8 cellular contexts compared by ENCODE assay signal in the genomic region with DNA sequence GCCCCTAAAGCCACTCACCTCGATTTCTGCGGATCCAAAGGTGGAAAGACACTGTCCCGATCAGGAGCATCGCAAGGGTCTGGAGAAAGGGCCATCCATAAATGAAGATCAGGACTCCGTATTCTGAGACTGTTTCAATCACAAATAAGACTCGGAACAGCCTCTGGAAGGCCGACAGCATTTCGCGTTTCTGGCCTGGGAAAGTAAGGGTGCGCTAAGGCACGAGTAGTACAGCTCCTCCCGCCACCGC. TPM values are rescaled to one million over a fixed set of nuclear protein-coding genes. Genes with fewer than 3 reads are reported as not detected.
DNase-seq lines count a peak whose midpoint lies in the region; ATAC-seq lines count a peak whose summit lies in the region.

No MANE protein-coding gene starts in this region.

- no peak overlapping the region for H3K27ac ChIP-seq in HUES6 (ENCODE audit: low read depth, low read length)
- H3K27ac ChIP-seq in muscle layer of duodenum (ENCODE audit: low read length): no peak overlapping the region

- ATAC-seq in GM18498 (IDR thresholded peaks at IDR 0.05; ENCODE audit: unreplicated experiment) (peak; percentile 3), GM19035 (IDR thresholded peaks at IDR 0.05; ENCODE audit: unreplicated experiment) (no peak)

- no peaks in the 10 kb centered on the region for H3K4me1 ChIP-seq in HUES6 (ENCODE audit: control insufficient read depth, insufficient read depth, low read length)
- peaks cover 0 to 7% of the 10 kb centered on the region in 2 donors for H3K4me1 ChIP-seq in muscle layer of duodenum (ENCODE audit: control insufficient read depth in 1 of 2, insufficient read depth in 2 of 2, low read length in 2 of 2)

- H3K4me3 ChIP-seq in HUES6 (ENCODE audit: low read depth, low read length): peak overlapping the region; percentile 70
- peak overlapping the region; percentile 77 to 82 for H3K4me3 ChIP-seq in muscle layer of duodenum (ENCODE audit: low read depth in 1 of 2, low read length in 2 of 2)

- DNase-seq in cerebellum (ENCODE audit: low spot score) (peak; percentile 58), Ammon's horn (ENCODE audit: low spot score) (no peak), GM19240 (ENCODE audit: insufficient read length, low spot score) (no peak)
- no peak for DNase-seq in effector CD8-positive, alpha-beta T cell (lab: John Stamatoyannopoulos, UW)

- peak overlapping the region; percentile 59 for H3K9ac ChIP-seq in HUES6 (ENCODE audit: low read length)

- H3K9me3 ChIP-seq in HUES6 (ENCODE audit: control insufficient read depth, insufficient read depth, low read depth, low read length): no peaks in the 10 kb centered on the region
- H3K9me3 ChIP-seq in muscle layer of duodenum (ENCODE audit: control insufficient read depth in 1 of 2, low read length in 2 of 2): no peaks in the 10 kb centered on the region

- H3K27me3 ChIP-seq in HUES6 (ENCODE audit: control insufficient read depth, insufficient read depth, low read length) (no peaks in the 10 kb centered on the region), muscle layer of duodenum (ENCODE audit: low read depth, low read length) (no peaks in the 10 kb centered on the region)

- no peaks in the 10 kb centered on the region for H3K36me3 ChIP-seq in HUES6 (ENCODE audit: control insufficient read depth, insufficient read depth, low read length)
- no peaks in the 10 kb centered on the region for H3K36me3 ChIP-seq in muscle layer of duodenum (ENCODE audit: control insufficient read depth in 1 of 2, insufficient read depth in 2 of 2, low read length in 2 of 2)

RNA-seq across cellular contexts. Expression of a gene that starts 44.6 kb away (rescaled TPM):
- total RNA-seq in cerebellum: not detected

RNA-seq across cellular contexts. Expression of a gene that starts 46.5 kb away (rescaled TPM):
- total RNA-seq in cerebellum: 7.2 TPM

RNA-seq across cellular contexts. Expression of a gene that starts 53.0 kb away (rescaled TPM):
- 0.27 TPM for total RNA-seq in cerebellum
